Comparison of ENCODE assay signal across 1 cellular context in genomic region chr22:23535790-23536661, GRCh38.
TF ChIP-seq lines count a peak whose summit lies in the region.
"Not testable (repeated sequence)": the region's sequence is repeated elsewhere in the genome, so short reads cannot be mapped to it uniquely, and the experiment has no call there.

No MANE protein-coding gene starts in this region.

TF ChIP-seq in K562, 482 proteins besides CTCF, POLR2A, EP300 and RAD21 (continued from another document and continues in another):
- TF ChIP-seq, protein P1, sequence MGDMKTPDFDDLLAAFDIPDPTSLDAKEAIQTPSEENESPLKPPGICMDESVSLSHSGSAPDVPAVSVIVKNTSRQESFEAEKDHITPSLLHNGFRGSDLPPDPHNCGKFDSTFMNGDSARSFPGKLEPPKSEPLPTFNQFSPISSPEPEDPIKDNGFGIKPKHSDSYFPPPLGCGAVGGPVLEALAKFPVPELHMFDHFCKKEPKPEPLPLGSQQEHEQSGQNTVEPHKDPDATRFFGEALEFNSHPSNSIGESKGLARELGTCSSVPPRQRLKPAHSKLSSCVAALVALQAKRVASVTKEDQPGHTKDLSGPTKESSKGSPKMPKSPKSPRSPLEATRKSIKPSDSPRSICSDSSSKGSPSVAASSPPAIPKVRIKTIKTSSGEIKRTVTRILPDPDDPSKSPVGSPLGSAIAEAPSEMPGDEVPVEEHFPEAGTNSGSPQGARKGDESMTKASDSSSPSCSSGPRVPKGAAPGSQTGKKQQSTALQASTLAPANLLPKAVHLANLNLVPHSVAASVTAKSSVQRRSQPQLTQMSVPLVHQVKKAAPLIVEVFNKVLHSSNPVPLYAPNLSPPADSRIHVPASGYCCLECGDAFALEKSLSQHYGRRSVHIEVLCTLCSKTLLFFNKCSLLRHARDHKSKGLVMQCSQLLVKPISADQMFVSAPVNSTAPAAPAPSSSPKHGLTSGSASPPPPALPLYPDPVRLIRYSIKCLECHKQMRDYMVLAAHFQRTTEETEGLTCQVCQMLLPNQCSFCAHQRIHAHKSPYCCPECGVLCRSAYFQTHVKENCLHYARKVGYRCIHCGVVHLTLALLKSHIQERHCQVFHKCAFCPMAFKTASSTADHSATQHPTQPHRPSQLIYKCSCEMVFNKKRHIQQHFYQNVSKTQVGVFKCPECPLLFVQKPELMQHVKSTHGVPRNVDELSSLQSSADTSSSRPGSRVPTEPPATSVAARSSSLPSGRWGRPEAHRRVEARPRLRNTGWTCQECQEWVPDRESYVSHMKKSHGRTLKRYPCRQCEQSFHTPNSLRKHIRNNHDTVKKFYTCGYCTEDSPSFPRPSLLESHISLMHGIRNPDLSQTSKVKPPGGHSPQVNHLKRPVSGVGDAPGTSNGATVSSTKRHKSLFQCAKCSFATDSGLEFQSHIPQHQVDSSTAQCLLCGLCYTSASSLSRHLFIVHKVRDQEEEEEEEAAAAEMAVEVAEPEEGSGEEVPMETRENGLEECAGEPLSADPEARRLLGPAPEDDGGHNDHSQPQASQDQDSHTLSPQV (IDR thresholded peaks at IDR 0.05): peak; percentile 97
- TF ChIP-seq DDX20 (tag; IDR thresholded peaks at IDR 0.05; ENCODE audit: low read depth) (peak; percentile 86; the same call in 1 of the 2 replicates), KLF6 (CRISPR knock-in tag; IDR thresholded peaks at IDR 0.05; ENCODE audit: borderline replicate concordance) (peak; percentile 65; the same call in 1 of the 2 replicates), ZNF175 (CRISPR knock-in tag; IDR thresholded peaks at IDR 0.05; ENCODE audit: low read depth) (peak; percentile 82), HSF4 (CRISPR knock-in tag; IDR thresholded peaks at IDR 0.05; ENCODE audit: borderline replicate concordance) (0 out of 2 replicates have a peak, but pooled peaks have one; percentile 51), NFRKB (IDR thresholded peaks at IDR 0.05; ENCODE audit: low read depth) (0 out of 2 replicates have a peak, but pooled peaks have one; percentile 33), PTRF (tag; IDR thresholded peaks at IDR 0.05) (peak; percentile 80), ZNF740 (tag; IDR thresholded peaks at IDR 0.05) (peak in 1 of 2 experiments; percentile 80; a peak in 2 of 4 replicates), ZNF239 (CRISPR knock-in tag; IDR thresholded peaks at IDR 0.05) (peak; percentile 49; the same call in 1 of the 2 replicates), HIVEP1 (CRISPR knock-in tag; IDR thresholded peaks at IDR 0.05) (peak; percentile 54; the same call in 1 of the 2 replicates), RCOR1 (IDR thresholded peaks at IDR 0.05; ENCODE audit: borderline replicate concordance in 1 of 2, low read depth in 2 of 2, low read length in 2 of 2) (peak in 1 of 2 experiments; percentile 21; a peak in 1 of 4 replicates), JUND (tag; IDR thresholded peaks at IDR 0.05; ENCODE audit: borderline replicate concordance, low read depth, low read length) (peak; percentile 16; the same call in 1 of the 3 replicates), NR2C1 (tag; IDR thresholded peaks at IDR 0.05) (peak; percentile 77), DMBX1 (CRISPR knock-in tag; IDR thresholded peaks at IDR 0.05; ENCODE audit: borderline replicate concordance) (peak; percentile 93; the same call in 1 of the 2 replicates), BACH1 (tag; IDR thresholded peaks at IDR 0.05) (peak; percentile 71), ZFX (CRISPR knock-in tag; IDR thresholded peaks at IDR 0.05) (0 out of 2 replicates have a peak, but pooled peaks have one; percentile 14), CXXC5 (CRISPR knock-in tag; IDR thresholded peaks at IDR 0.05) (peak; percentile 52; the same call in 1 of the 2 replicates), SPI1 (IDR thresholded peaks at IDR 0.05; ENCODE audit: borderline replicate concordance, low read depth, low read length) (0 out of 2 replicates have a peak, but pooled peaks have one; percentile 32), ZNF79 (CRISPR knock-in tag; IDR thresholded peaks at IDR 0.05; ENCODE audit: low read depth) (0 out of 2 replicates have a peak, but pooled peaks have one; percentile 13), ATF1 (tag; IDR thresholded peaks at IDR 0.05) (0 out of 2 replicates have a peak, but pooled peaks have one; percentile 25), L3MBTL2 (IDR thresholded peaks at IDR 0.05) (0 out of 2 replicates have a peak, but pooled peaks have one; percentile 39), MTA2 (IDR thresholded peaks at IDR 0.05; ENCODE audit: low read depth) (peak; percentile 49; the same call in 1 of the 2 replicates), SMARCE1 (IDR thresholded peaks at IDR 0.05) (peak; percentile 45; the same call in 1 of the 2 replicates), ZBTB34 (CRISPR knock-in tag; IDR thresholded peaks at IDR 0.05) (peak; percentile 68; the same call in 1 of the 2 replicates), ARID1B (IDR thresholded peaks at IDR 0.05) (peak; percentile 77), CTBP1 (IDR thresholded peaks at IDR 0.05; ENCODE audit: borderline replicate concordance) (peak; percentile 96), MEIS2 (IDR thresholded peaks at IDR 0.05; ENCODE audit: partially characterized antibody) (peak; percentile 65), ZNF589 (CRISPR knock-in tag; IDR thresholded peaks at IDR 0.05; ENCODE audit: low read depth) (peak; percentile 72; the same call in 1 of the 2 replicates), KDM1A (IDR thresholded peaks at IDR 0.05) (peak; percentile 38 to 60; a peak in 3 of 4 replicates), PYGO2 (tag; IDR thresholded peaks at IDR 0.05) (peak; percentile 85), ERF (CRISPR knock-in tag; IDR thresholded peaks at IDR 0.05) (peak; percentile 47; the same call in 1 of the 2 replicates), GATA2 (CRISPR knock-in tag; IDR thresholded peaks at IDR 0.05) (peak; percentile 88), TEAD1 (CRISPR knock-in tag; IDR thresholded peaks at IDR 0.05) (peak; percentile 7 to 65; a peak in 1 of 4 replicates), TCFL5 (CRISPR knock-in tag; conservative IDR thresholded peaks at IDR 0.05) (0 out of 2 replicates have a peak, but pooled peaks have one; percentile 54), CBFA2T3 (IDR thresholded peaks at IDR 0.05) (peak; percentile 79), ZNF134 (CRISPR knock-in tag; conservative IDR thresholded peaks at IDR 0.05) (0 out of 2 replicates have a peak, but pooled peaks have one; percentile 16)
- TF ChIP-seq, protein P2, sequence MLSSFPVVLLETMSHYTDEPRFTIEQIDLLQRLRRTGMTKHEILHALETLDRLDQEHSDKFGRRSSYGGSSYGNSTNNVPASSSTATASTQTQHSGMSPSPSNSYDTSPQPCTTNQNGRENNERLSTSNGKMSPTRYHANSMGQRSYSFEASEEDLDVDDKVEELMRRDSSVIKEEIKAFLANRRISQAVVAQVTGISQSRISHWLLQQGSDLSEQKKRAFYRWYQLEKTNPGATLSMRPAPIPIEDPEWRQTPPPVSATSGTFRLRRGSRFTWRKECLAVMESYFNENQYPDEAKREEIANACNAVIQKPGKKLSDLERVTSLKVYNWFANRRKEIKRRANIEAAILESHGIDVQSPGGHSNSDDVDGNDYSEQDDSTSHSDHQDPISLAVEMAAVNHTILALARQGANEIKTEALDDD (IDR thresholded peaks at IDR 0.05): peak; percentile 50; the same call in 1 of the 2 replicates
- TF ChIP-seq, protein P3, sequence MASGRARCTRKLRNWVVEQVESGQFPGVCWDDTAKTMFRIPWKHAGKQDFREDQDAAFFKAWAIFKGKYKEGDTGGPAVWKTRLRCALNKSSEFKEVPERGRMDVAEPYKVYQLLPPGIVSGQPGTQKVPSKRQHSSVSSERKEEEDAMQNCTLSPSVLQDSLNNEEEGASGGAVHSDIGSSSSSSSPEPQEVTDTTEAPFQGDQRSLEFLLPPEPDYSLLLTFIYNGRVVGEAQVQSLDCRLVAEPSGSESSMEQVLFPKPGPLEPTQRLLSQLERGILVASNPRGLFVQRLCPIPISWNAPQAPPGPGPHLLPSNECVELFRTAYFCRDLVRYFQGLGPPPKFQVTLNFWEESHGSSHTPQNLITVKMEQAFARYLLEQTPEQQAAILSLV (tag; IDR thresholded peaks at IDR 0.05): 0 out of 2 replicates have a peak, but pooled peaks have one; percentile 35
- TF ChIP-seq ZNF740 (CRISPR knock-in tag; IDR thresholded peaks at IDR 0.05); JUND (IDR thresholded peaks at IDR 0.05; ENCODE audit: borderline replicate concordance, low read depth, low read length); NR2C1 (IDR thresholded peaks at IDR 0.05); ATF1 (CRISPR knock-in tag; IDR thresholded peaks at IDR 0.05): not testable (repeated sequence)
- TF ChIP-seq, protein P4, sequence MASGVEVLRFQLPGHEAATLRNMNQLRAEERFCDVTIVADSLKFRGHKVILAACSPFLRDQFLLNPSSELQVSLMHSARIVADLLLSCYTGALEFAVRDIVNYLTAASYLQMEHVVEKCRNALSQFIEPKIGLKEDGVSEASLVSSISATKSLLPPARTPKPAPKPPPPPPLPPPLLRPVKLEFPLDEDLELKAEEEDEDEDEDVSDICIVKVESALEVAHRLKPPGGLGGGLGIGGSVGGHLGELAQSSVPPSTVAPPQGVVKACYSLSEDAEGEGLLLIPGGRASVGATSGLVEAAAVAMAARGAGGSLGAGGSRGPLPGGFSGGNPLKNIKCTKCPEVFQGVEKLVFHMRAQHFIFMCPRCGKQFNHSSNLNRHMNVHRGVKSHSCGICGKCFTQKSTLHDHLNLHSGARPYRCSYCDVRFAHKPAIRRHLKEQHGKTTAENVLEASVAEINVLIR (CRISPR knock-in tag; IDR thresholded peaks at IDR 0.05): 0 out of 2 replicates have a peak, but pooled peaks have one; percentile 8
- TF ChIP-seq, protein P5, sequence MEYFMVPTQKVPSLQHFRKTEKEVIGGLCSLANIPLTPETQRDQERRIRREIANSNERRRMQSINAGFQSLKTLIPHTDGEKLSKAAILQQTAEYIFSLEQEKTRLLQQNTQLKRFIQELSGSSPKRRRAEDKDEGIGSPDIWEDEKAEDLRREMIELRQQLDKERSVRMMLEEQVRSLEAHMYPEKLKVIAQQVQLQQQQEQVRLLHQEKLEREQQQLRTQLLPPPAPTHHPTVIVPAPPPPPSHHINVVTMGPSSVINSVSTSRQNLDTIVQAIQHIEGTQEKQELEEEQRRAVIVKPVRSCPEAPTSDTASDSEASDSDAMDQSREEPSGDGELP (CRISPR knock-in tag; IDR thresholded peaks at IDR 0.05; ENCODE audit: borderline replicate concordance): peak; percentile 22; the same call in 1 of the 2 replicates
- TF ChIP-seq, protein P6, sequence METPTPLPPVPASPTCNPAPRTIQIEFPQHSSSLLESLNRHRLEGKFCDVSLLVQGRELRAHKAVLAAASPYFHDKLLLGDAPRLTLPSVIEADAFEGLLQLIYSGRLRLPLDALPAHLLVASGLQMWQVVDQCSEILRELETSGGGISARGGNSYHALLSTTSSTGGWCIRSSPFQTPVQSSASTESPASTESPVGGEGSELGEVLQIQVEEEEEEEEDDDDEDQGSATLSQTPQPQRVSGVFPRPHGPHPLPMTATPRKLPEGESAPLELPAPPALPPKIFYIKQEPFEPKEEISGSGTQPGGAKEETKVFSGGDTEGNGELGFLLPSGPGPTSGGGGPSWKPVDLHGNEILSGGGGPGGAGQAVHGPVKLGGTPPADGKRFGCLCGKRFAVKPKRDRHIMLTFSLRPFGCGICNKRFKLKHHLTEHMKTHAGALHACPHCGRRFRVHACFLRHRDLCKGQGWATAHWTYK (CRISPR knock-in tag; IDR thresholded peaks at IDR 0.05): peak; percentile 51; the same call in 1 of the 2 replicates
- TF ChIP-seq, protein P7, sequence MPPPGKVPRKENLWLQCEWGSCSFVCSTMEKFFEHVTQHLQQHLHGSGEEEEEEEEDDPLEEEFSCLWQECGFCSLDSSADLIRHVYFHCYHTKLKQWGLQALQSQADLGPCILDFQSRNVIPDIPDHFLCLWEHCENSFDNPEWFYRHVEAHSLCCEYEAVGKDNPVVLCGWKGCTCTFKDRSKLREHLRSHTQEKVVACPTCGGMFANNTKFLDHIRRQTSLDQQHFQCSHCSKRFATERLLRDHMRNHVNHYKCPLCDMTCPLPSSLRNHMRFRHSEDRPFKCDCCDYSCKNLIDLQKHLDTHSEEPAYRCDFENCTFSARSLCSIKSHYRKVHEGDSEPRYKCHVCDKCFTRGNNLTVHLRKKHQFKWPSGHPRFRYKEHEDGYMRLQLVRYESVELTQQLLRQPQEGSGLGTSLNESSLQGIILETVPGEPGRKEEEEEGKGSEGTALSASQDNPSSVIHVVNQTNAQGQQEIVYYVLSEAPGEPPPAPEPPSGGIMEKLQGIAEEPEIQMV (tag; conservative IDR thresholded peaks at IDR 0.05; ENCODE audit: low read depth): peak; percentile 67
- TF ChIP-seq, protein P8, sequence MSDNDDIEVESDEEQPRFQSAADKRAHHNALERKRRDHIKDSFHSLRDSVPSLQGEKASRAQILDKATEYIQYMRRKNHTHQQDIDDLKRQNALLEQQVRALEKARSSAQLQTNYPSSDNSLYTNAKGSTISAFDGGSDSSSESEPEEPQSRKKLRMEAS (CRISPR knock-in tag; IDR thresholded peaks at IDR 0.05): peak; percentile 61
